Comparison of ENCODE assay signal across 20 cellular contexts in the genomic region with DNA sequence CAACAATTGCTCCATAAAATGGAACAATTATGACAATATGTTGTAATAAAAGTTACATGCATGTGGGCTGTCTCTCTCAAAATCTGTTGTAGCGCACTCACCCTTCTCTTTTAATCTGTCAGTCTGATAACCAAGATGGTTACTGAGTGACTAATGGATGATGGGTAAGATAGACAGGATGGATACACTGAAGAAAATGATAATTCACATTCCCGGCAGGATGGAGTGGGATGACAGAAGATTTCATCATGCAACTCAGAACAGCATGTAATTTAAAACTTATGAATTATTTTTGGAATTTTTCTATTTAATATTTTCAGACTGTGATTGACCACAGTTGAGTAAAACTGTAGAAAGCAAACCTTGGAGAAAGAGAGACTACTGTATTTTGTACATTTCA. TPM values are rescaled to one million over a fixed set of nuclear protein-coding genes. Genes with fewer than 3 reads are reported as not detected.
DNase-seq lines count a peak whose midpoint lies in the region; ATAC-seq, FAIRE-seq and TF ChIP-seq lines count a peak whose summit lies in the region.
"Had no signal": no experiment of that assay in that cellular context is flagged by ENCODE, and none has a peak within 500 bp of the region (broad histone marks: within the 10 kb centered on the region; RNA-seq: fewer than 3 reads in every experiment).

No MANE protein-coding gene starts in this region.

- no peaks in the 10 kb centered on the region for H4K20me1 ChIP-seq in KMS-11 (ENCODE audit: insufficient read depth)

- H3K36me3 ChIP-seq in KMS-11 (ENCODE audit: insufficient read depth) (no peaks in the 10 kb centered on the region), bronchial epithelial cell (ENCODE audit: control insufficient read depth, insufficient read depth, low read length) (no peaks in the 10 kb centered on the region)
- H3K36me3 ChIP-seq: esophagus muscularis mucosa, Peyer's patch, thyroid gland had no signal

- H3K27ac Mint-ChIP-seq in activated CD8-positive, alpha-beta memory T cell treated with anti-CD3 and anti-CD28 coated beads, Interleukin-2, amount 10 ng/mL, durations not matched to agents 7 days and 5 days = no peak overlapping the region
- H3K27ac Mint-ChIP-seq: activated naive CD8-positive, alpha-beta T cell treated with anti-CD3 and anti-CD28 coated beads, Interleukin-2, amount 50 U/mL, for 24 hours; dendritic cell treated with granulocyte-macrophage colony-stimulating factor and Interleukin-4, amounts not matched to agents 40 ng/mL and 50 ng/mL, for 4 days had no signal

- no peak for FAIRE-seq in bronchial epithelial cell (lab: Jason Lieb, UNC)

- ATAC-seq in activated CD8-positive, alpha-beta memory T cell treated with anti-CD3 and anti-CD28 coated beads, Interleukin-2, amount 10 ng/mL, durations not matched to agents 7 days and 5 days = no peak
- ATAC-seq: activated naive CD8-positive, alpha-beta T cell treated with anti-CD3 and anti-CD28 coated beads, Interleukin-2, amount 50 U/mL, for 24 hours; activated T-cell treated with anti-CD3 and anti-CD28 coated beads, Interleukin-2, amount 50 U/mL, for 72 hours; left ventricle myocardium superior; natural killer cell treated with Interleukin-12 subunit alpha and Interleukin-12 subunit beta and Interleukin-15 and Interleukin-18, amount 100 ng/mL, for 72 hours had no signal

- H3K4me1 Mint-ChIP-seq in activated CD8-positive, alpha-beta memory T cell treated with anti-CD3 and anti-CD28 coated beads, Interleukin-2, amount 10 ng/mL, durations not matched to agents 7 days and 5 days = peaks cover 68% of the 10 kb centered on the region

- H3K27ac ChIP-seq in KMS-11 = peak overlapping the region; percentile 99
- H3K27ac ChIP-seq: esophagus muscularis mucosa, thyroid gland had no signal

- no peaks in the 10 kb centered on the region for H3K79me2 ChIP-seq in KMS-11 (ENCODE audit: insufficient read depth, low read depth)

- no peaks in the 10 kb centered on the region for H3K27me3 ChIP-seq in KMS-11 (ENCODE audit: insufficient read depth, low read depth)
- no peaks in the 10 kb centered on the region for H3K27me3 ChIP-seq in bronchial epithelial cell (ENCODE audit: control insufficient read depth, insufficient read depth, low read length)
- H3K27me3 ChIP-seq: esophagus muscularis mucosa, Peyer's patch, thyroid gland had no signal

- H3K9me3 Mint-ChIP-seq in activated CD8-positive, alpha-beta memory T cell treated with anti-CD3 and anti-CD28 coated beads, Interleukin-2, amount 10 ng/mL, durations not matched to agents 7 days and 5 days (ENCODE audit: low read depth) = no peaks in the 10 kb centered on the region
- H3K9me3 Mint-ChIP-seq: activated naive CD8-positive, alpha-beta T cell treated with anti-CD3 and anti-CD28 coated beads, Interleukin-2, amount 50 U/mL, for 24 hours; dendritic cell treated with granulocyte-macrophage colony-stimulating factor and Interleukin-4, amounts not matched to agents 40 ng/mL and 50 ng/mL, for 4 days; natural killer cell treated with Interleukin-12 subunit alpha and Interleukin-12 subunit beta and Interleukin-15 and Interleukin-18, amount 100 ng/mL, for 72 hours had no signal

- no peak overlapping the region for H3K4me3 Mint-ChIP-seq in activated CD8-positive, alpha-beta memory T cell treated with anti-CD3 and anti-CD28 coated beads, Interleukin-2, amount 10 ng/mL, durations not matched to agents 7 days and 5 days
- H3K4me3 Mint-ChIP-seq: activated naive CD8-positive, alpha-beta T cell treated with anti-CD3 and anti-CD28 coated beads, Interleukin-2, amount 50 U/mL, for 24 hours; dendritic cell treated with granulocyte-macrophage colony-stimulating factor and Interleukin-4, amounts not matched to agents 40 ng/mL and 50 ng/mL, for 4 days had no signal

- H3K4me2 ChIP-seq in KMS-11 = peak overlapping the region; percentile 96

- H3K4me1 ChIP-seq in KMS-11 (ENCODE audit: low read depth, poor library complexity, severe bottlenecking) = peaks cover 85% of the 10 kb centered on the region

- no peaks in the 10 kb centered on the region for H3K27me3 Mint-ChIP-seq in activated CD8-positive, alpha-beta memory T cell treated with anti-CD3 and anti-CD28 coated beads, Interleukin-2, amount 10 ng/mL, durations not matched to agents 7 days and 5 days
- H3K27me3 Mint-ChIP-seq: activated naive CD8-positive, alpha-beta T cell treated with anti-CD3 and anti-CD28 coated beads, Interleukin-2, amount 50 U/mL, for 24 hours had no signal

- no peaks in the 10 kb centered on the region for H3K36me3 Mint-ChIP-seq in activated CD8-positive, alpha-beta memory T cell treated with anti-CD3 and anti-CD28 coated beads, Interleukin-2, amount 10 ng/mL, durations not matched to agents 7 days and 5 days
- H3K36me3 Mint-ChIP-seq: natural killer cell treated with Interleukin-12 subunit alpha and Interleukin-12 subunit beta and Interleukin-15 and Interleukin-18, amount 100 ng/mL, for 72 hours had no signal

- H3K9ac ChIP-seq in KMS-11 = no peak overlapping the region

- H2AFZ ChIP-seq in KMS-11 (ENCODE audit: low read depth) = no peak overlapping the region

- CTCF ChIA-PET in activated CD8-positive, alpha-beta memory T cell treated with anti-CD3 and anti-CD28 coated beads, Interleukin-2, amount 10 ng/mL, durations not matched to agents 7 days and 5 days (lab: Charles Lee) = interaction anchor here (2.5 kb wide), 1 partner anchor 16 kb away, joined by 11 read pairs; no protein-coding TSS in a partner anchor

- TF ChIP-seq CTCF in AG10803 (conservative IDR thresholded peaks at IDR 0.05; ENCODE audit: low read length) (no peak), KMS-11 (conservative IDR thresholded peaks at IDR 0.05; ENCODE audit: low read depth, low read length) (no peak), bronchial epithelial cell (IDR thresholded peaks at IDR 0.05; ENCODE audit: insufficient read depth, low read length, severe bottlenecking) (no peak)

- H3K4me3 ChIP-seq in AG10803 (ENCODE audit: low read length) (no peak overlapping the region), KMS-11 (IDR thresholded peaks at IDR 0.05; ENCODE audit: insufficient read depth, low read depth, low read length) (no peak overlapping the region), bronchial epithelial cell (ENCODE audit: low read depth, low read length) (no peak overlapping the region)
- H3K4me3 ChIP-seq: esophagus muscularis mucosa, Peyer's patch, thyroid gland had no signal

- DNase-seq in AG10803 (ENCODE audit: low read depth) (peak; percentile 81), bronchial epithelial cell (ENCODE audit: low read depth) (peak; percentile 35), glomerular visceral epithelial cell (ENCODE audit: extremely low spot score) (peak; percentile 22), GM19240 (ENCODE audit: insufficient read length, low spot score) (no peak), mesenteric fat pad (ENCODE audit: low spot score) (no peak)
- no peak for DNase-seq in central memory CD4-positive, alpha-beta T cell
- no peak for DNase-seq in activated CD8-positive, alpha-beta memory T cell treated with anti-CD3 and anti-CD28 coated beads, Interleukin-2, amount 10 ng/mL, durations not matched to agents 7 days and 5 days
- DNase-seq: activated CD4-positive, alpha-beta T cell treated with anti-CD3 and anti-CD28 coated beads for 48 hours; activated naive CD8-positive, alpha-beta T cell treated with anti-CD3 and anti-CD28 coated beads, Interleukin-2, amount 50 U/mL, for 24 hours; activated T-cell treated with anti-CD3 and anti-CD28 coated beads, Interleukin-2, amount 50 U/mL, for 72 hours; DMS 273 treated with DMSO at 0.1 percent for 48 hours; left ventricle myocardium superior; MM.1S; NCI-H1930; Peyer's patch; thyroid gland had no signal

RNA-seq across cellular contexts. Expression of gene CDH13, which starts 30.5 kb away (rescaled TPM):
- total RNA-seq in bronchial epithelial cell = 23.3 and 31.3 TPM in 2 replicates
- 18.3 TPM for total RNA-seq in mesenteric fat pad
- not detected for total RNA-seq in activated CD8-positive, alpha-beta memory T cell treated with anti-CD3 and anti-CD28 coated beads, Interleukin-2, amount 10 ng/mL, durations not matched to agents 7 days and 5 days
- total RNA-seq: activated T-cell treated with anti-CD3 and anti-CD28 coated beads, Interleukin-2, amount 50 U/mL, for 72 hours; natural killer cell treated with Interleukin-12 subunit alpha and Interleukin-12 subunit beta and Interleukin-15 and Interleukin-18, amount 100 ng/mL, for 72 hours had no signal

Comparison
In these comparisons a context has a peak if more than half of its experiments do, and no peak if none do; other contexts are left out.
1. DNase-seq: peak in AG10803 (single experiment), bronchial epithelial cell (single experiment) and glomerular visceral epithelial cell (single experiment); none in GM19240 (single experiment), central memory CD4-positive, alpha-beta T cell (single experiment), mesenteric fat pad (single experiment) and activated CD8-positive, alpha-beta memory T cell treated with anti-CD3 and anti-CD28 coated beads, Interleukin-2, amount 10 ng/mL, durations not matched to agents 7 days and 5 days (single experiment).
2. RNA of gene CDH13, which starts 30.5 kb away (total RNA-seq): 23.3 to 31.3 TPM in bronchial epithelial cell and 18.3 TPM in mesenteric fat pad (single experiment); not detected in activated CD8-positive, alpha-beta memory T cell treated with anti-CD3 and anti-CD28 coated beads, Interleukin-2, amount 10 ng/mL, durations not matched to agents 7 days and 5 days; every median in the first group is over 10 times any median in the second.